In the genomic region with DNA sequence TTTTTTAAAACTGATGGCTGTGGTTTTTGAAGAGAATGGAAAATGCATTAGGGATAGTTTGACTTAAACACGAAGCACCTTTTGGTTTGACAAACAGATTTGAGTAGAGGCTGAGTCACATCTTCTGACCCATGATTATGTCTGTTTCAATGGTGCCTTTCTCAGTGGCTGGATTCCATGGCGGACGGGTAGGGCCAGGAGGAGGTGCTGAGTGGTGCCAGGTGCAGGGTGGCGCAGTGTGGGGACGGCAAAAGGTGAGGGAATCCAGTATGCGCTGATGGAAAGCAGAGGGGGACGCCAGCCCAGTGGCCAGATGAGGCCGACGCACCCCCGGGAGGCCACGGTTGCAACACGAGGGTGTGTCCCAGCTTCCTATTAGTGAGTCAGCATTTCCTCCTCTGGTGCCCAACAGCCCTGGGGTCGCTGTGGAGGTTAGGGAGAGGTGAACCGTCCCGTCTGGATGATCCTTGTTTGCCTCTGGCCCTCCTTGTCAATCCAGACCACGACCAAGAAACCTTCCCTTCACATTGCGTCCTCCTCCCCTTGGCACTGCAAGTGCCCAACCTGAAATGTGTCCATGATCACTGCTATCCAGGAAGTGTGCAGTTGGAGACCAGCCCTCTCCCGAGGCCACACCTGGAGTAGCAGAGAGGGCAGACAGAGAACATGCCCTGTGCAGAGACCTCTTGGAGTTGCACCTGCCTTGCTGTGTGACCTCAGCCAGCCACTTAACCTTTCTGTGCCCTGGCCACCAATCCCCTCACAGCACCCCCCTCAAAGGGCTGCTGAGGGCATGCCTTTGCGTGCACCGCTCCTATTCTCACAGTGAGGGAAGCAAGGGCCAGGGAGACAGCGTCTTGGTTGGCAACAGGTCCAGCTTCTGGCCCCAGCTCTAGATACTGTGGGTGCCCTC, we compare ENCODE assay signal across 8 cellular contexts. TPM values are rescaled to one million over a fixed set of nuclear protein-coding genes. Genes with fewer than 3 reads are reported as not detected.
DNase-seq lines count a peak whose midpoint lies in the region; ATAC-seq and TF ChIP-seq lines count a peak whose summit lies in the region.

No MANE protein-coding gene starts in this region.

- BruUV-seq in HCT116 (replicated peaks; lab: Mats Ljungman, UMichigan) (TSS peak; percentile 76), PC-9 (replicated peaks; lab: Mats Ljungman, UMichigan) (no TSS peak)

- RAD21 ChIA-PET in HCT116 (lab: Charles Lee; ENCODE audit: low non-redundant PET in 1 of 2, low total read pairs in 2 of 2, uncharacterized antibody in 2 of 2, unreplicated experiment in 2 of 2), result no interaction called here

- peak; percentile 23; the same call in 1 of the 2 replicates for TF ChIP-seq RAD21 in HCT116 (IDR thresholded peaks at IDR 0.05; ENCODE audit: low read depth)

- H3K27me3 ChIP-seq in HCT116 (ENCODE audit: insufficient read depth, low read length) (no peaks in the 10 kb centered on the region), PC-9 (ENCODE audit: insufficient read depth, low read depth) (no peaks in the 10 kb centered on the region)

- H3K79me2 ChIP-seq in HCT116 (ENCODE audit: insufficient read depth, low read length) (no peaks in the 10 kb centered on the region), PC-9 (ENCODE audit: low read depth) (no peaks in the 10 kb centered on the region)

- H3K4me1 Mint-ChIP-seq in activated T-cell treated with anti-CD3 and anti-CD28 coated beads, Interleukin-2, amount 50 U/mL, for 24 hours (ENCODE audit: low read depth), result peaks cover 5% of the 10 kb centered on the region

- H3K36me3 Mint-ChIP-seq in activated T-cell treated with anti-CD3 and anti-CD28 coated beads, Interleukin-2, amount 50 U/mL, for 24 hours (ENCODE audit: low read depth), result no peaks in the 10 kb centered on the region

- intact Hi-C loops in HCT116 (cut with micrococcal nuclease), result loop anchor here (2.0 kb wide), 1 partner anchor 60 kb away; no protein-coding TSS in a partner anchor
- intact Hi-C loops in PC-9 (cut with micrococcal nuclease; ENCODE audit: unreplicated experiment), result loop anchor here (1.0 to 10.0 kb wide), 5 partner anchors 13 to 194 kb away; no protein-coding TSS in a partner anchor

- peak overlapping the region; percentile 84 for H2AFZ ChIP-seq in HCT116 (ENCODE audit: low read depth, low read length, poor library complexity, severe bottlenecking)
- peak overlapping the region; percentile 62 for H2AFZ ChIP-seq in PC-9

- H3K36me3 ChIP-seq in HCT116 (ENCODE audit: control insufficient read depth in 1 of 2, insufficient read depth in 2 of 2, low read length in 2 of 2), result no peaks in the 10 kb centered on the region
- H3K36me3 ChIP-seq in PC-9 (ENCODE audit: low read depth), result no peaks in the 10 kb centered on the region

- H3K9ac ChIP-seq in HCT116 (ENCODE audit: low read length), result peak overlapping the region; percentile 61

- H3K27ac ChIP-seq in HCT116 (ENCODE audit: low read depth, low read length) (peak overlapping the region; percentile 49), PC-9 (peak overlapping the region; percentile 95)

- peak in 1 of 3 experiments; percentile 10; a peak in 1 of 6 replicates for TF ChIP-seq CTCF in HCT116 (IDR thresholded peaks at IDR 0.05 in 2 of 3, conservative IDR thresholded peaks at IDR 0.05 in 1 of 3; ENCODE audit: borderline replicate concordance in 1 of 3, insufficient read depth in 1 of 3, low read depth in 2 of 3, low read length in 2 of 3)
- no peak for TF ChIP-seq CTCF in PC-9 (conservative IDR thresholded peaks at IDR 0.05)

- H3K27ac Mint-ChIP-seq in activated T-cell treated with anti-CD3 and anti-CD28 coated beads, Interleukin-2, amount 50 U/mL, for 24 hours, result no peak overlapping the region

- H3K4me2 ChIP-seq in HCT116 (ENCODE audit: low read length) (peak overlapping the region; percentile 71), PC-9 (peak overlapping the region; percentile 67)

- POLR2A ChIA-PET in HCT116 (lab: Charles Lee), result interaction anchor here (1.9 kb wide), 1 partner anchor 13 kb away, joined by 6 read pairs; no protein-coding TSS in a partner anchor
- POLR2A ChIA-PET in PC-9 (lab: Charles Lee; ENCODE audit: unreplicated experiment), result no interaction called here

- H3K9me3 ChIP-seq in HCT116 (ENCODE audit: control insufficient read depth in 1 of 2, insufficient read depth in 1 of 2, low read depth in 1 of 2, low read length in 2 of 2), result no peaks in the 10 kb centered on the region
- peaks cover 3% of the 10 kb centered on the region; the same call in 1 of the 2 replicates for H3K9me3 ChIP-seq in PC-9 (ENCODE audit: insufficient read depth, low read depth)

- H4K20me1 ChIP-seq in HCT116 (ENCODE audit: insufficient read depth) (no peaks in the 10 kb centered on the region), PC-9 (ENCODE audit: insufficient read depth) (no peaks in the 10 kb centered on the region)

- H3K9me2 ChIP-seq in HCT116 (ENCODE audit: insufficient read depth) (no peaks in the 10 kb centered on the region), PC-9 (ENCODE audit: insufficient read depth) (no peaks in the 10 kb centered on the region)

- peaks cover 37% of the 10 kb centered on the region for H3F3A ChIP-seq in PC-9 (ENCODE audit: insufficient read depth, low read depth)

- H3K9me3 Mint-ChIP-seq in activated T-cell treated with anti-CD3 and anti-CD28 coated beads, Interleukin-2, amount 50 U/mL, for 24 hours, result no peaks in the 10 kb centered on the region

- H3K27me3 Mint-ChIP-seq in activated T-cell treated with anti-CD3 and anti-CD28 coated beads, Interleukin-2, amount 50 U/mL, for 24 hours, result peaks cover 67% of the 10 kb centered on the region

- TF ChIP-seq POLR2A in HCT116 (IDR thresholded peaks at IDR 0.05; ENCODE audit: borderline replicate concordance, extremely low read depth, insufficient read depth, insufficient read length) (no peak), erythroblast (IDR thresholded peaks at IDR 0.05; ENCODE audit: low read length) (no peak)

- H3K4me3 ChIP-seq in HCT116 (replicated peaks in 1 of 2; ENCODE audit: low read depth in 1 of 2, low read length in 2 of 2) (peak overlapping the region in 1 of 2 experiments; percentile 42; a peak in 1 of 4 replicates), PC-9 (peak overlapping the region; percentile 24; the same call in 1 of the 2 replicates)

- DNase-seq in HCT116 (ENCODE audit: low read depth, low spot score) (peak; percentile 49), PC-9 (peak; percentile 94 to 97), erythroblast (lab: John Stamatoyannopoulos, UW) (peak; percentile 66 to 78), renal cortical epithelial cell (ENCODE audit: low read depth) (peak; percentile 87), T-helper 9 cell (no peak)
- no peak for DNase-seq in activated T-cell treated with anti-CD3 and anti-CD28 coated beads, Interleukin-2, amount 50 U/mL, for 24 hours
- DNase-seq in activated naive CD4-positive, alpha-beta T cell treated with Interleukin-2 at 50 U/mL for 16 hours, result no peak

- peaks cover 18 to 38% of the 10 kb centered on the region in 2 experiments for H3K4me1 ChIP-seq in HCT116 (ENCODE audit: control insufficient read depth in 1 of 2, insufficient read depth in 2 of 2, low read length in 2 of 2)
- peaks cover 49% of the 10 kb centered on the region for H3K4me1 ChIP-seq in PC-9 (replicated peaks; ENCODE audit: insufficient read depth)

- peak; percentile 84 for ATAC-seq in HCT116
- ATAC-seq in GM18519 (IDR thresholded peaks at IDR 0.05; ENCODE audit: low FRiP score, unreplicated experiment), result no peak

- no peak overlapping the region for H3K4me3 Mint-ChIP-seq in activated T-cell treated with anti-CD3 and anti-CD28 coated beads, Interleukin-2, amount 50 U/mL, for 24 hours

- CTCF ChIA-PET in HCT116 (lab: Charles Lee) (no interaction called here), PC-9 (lab: Charles Lee) (interaction anchor here (0.6 kb wide), 1 partner anchor 225 kb away, joined by 6 read pairs; no protein-coding TSS in a partner anchor)

TF ChIP-seq in HCT116, 20 proteins besides CTCF, POLR2A, EP300 and RAD21 (continues in another document):
- TF ChIP-seq TCF7L2 (IDR thresholded peaks at IDR 0.05; ENCODE audit: borderline replicate concordance, extremely low read depth, insufficient read depth, insufficient read length) (peak; percentile 19), EZH2 (IDR thresholded peaks at IDR 0.05) (no peak), ZFX (IDR thresholded peaks at IDR 0.05) (0 out of 2 replicates have a peak, but pooled peaks have one; percentile 16), EZH2phosphoT487 (IDR thresholded peaks at IDR 0.05; ENCODE audit: borderline replicate concordance) (no peak), CEBPB (IDR thresholded peaks at IDR 0.05; ENCODE audit: low read depth) (peak; percentile 97), ZNF274 (IDR thresholded peaks at IDR 0.05; ENCODE audit: low read depth, low read length) (no peak), SRF (IDR thresholded peaks at IDR 0.05; ENCODE audit: low read depth) (no peak), ELF1 (IDR thresholded peaks at IDR 0.05; ENCODE audit: borderline replicate concordance, low read depth) (no peak), EGR1 (IDR thresholded peaks at IDR 0.05; ENCODE audit: low read depth) (no peak), FOSL1 (IDR thresholded peaks at IDR 0.05; ENCODE audit: low read depth) (peak; percentile 83), JUND (IDR thresholded peaks at IDR 0.05) (peak; percentile 81; the same call in 1 of the 2 replicates)
- TF ChIP-seq, protein P1, sequence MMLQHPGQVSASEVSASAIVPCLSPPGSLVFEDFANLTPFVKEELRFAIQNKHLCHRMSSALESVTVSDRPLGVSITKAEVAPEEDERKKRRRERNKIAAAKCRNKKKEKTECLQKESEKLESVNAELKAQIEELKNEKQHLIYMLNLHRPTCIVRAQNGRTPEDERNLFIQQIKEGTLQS (IDR thresholded peaks at IDR 0.05), result no peak
- TF ChIP-seq, protein P2, sequence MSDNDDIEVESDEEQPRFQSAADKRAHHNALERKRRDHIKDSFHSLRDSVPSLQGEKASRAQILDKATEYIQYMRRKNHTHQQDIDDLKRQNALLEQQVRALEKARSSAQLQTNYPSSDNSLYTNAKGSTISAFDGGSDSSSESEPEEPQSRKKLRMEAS (IDR thresholded peaks at IDR 0.05), result peak; percentile 90

RNA-seq across cellular contexts. Expression of a gene that starts 32.5 kb away (rescaled TPM):
- 135 TPM for total RNA-seq in HCT116 (2021; ENCODE audit: unreplicated experiment)
- polyA plus RNA-seq in HCT116 (2012), result 127 and 143 TPM in 2 replicates
- total RNA-seq in PC-9 (2021), result 275 and 303 TPM in 2 replicates
- total RNA-seq in renal cortical epithelial cell, result 166 and 458 TPM in 2 replicates

Comparison
In these comparisons a context has a peak if more than half of its experiments do, and no peak if none do; other contexts are left out.
1. DNase-seq: peak in HCT116 (single experiment), PC-9 (2 of 2), erythroblast (2 of 2) and renal cortical epithelial cell (single experiment); none in activated T-cell treated with anti-CD3 and anti-CD28 coated beads, Interleukin-2, amount 50 U/mL, for 24 hours (single experiment), T-helper 9 cell (single experiment) and activated naive CD4-positive, alpha-beta T cell treated with Interleukin-2 at 50 U/mL for 16 hours (single experiment).